15 cellular contexts compared by ENCODE assay signal in genomic region chr19:46080561-46080960, GRCh38. TPM values are rescaled to one million over a fixed set of nuclear protein-coding genes. Genes with fewer than 3 reads are reported as not detected.
DNase-seq lines count a peak whose midpoint lies in the region; ATAC-seq, FAIRE-seq and TF ChIP-seq lines count a peak whose summit lies in the region.
"Had no signal": no experiment of that assay in that cellular context is flagged by ENCODE, and none has a peak within 500 bp of the region (broad histone marks: within the 10 kb centered on the region; RNA-seq: fewer than 3 reads in every experiment).

No MANE protein-coding gene starts in this region.

- POLR2A ChIA-PET in AG04450 (lab: Yijun Ruan, JAX), result no interaction called here

- no peaks in the 10 kb centered on the region for H4K20me1 ChIP-seq in keratinocyte (ENCODE audit: control insufficient read depth, extremely low read depth, insufficient read depth, low read length)

- H3K9me3 ChIP-seq in AG04450 (ENCODE audit: control insufficient read depth, insufficient read depth, low read length) (peaks cover 18% of the 10 kb centered on the region), keratinocyte (ENCODE audit: control insufficient read depth, low read depth, low read length) (peaks cover 3% of the 10 kb centered on the region)

- dilution Hi-C loops in keratinocyte (cut with MboI; ENCODE audit: extremely low pct_ligation_motif_present, low sequenced_read_pairs), result no loop called here

- no peak for ATAC-seq in HG02588 (IDR thresholded peaks at IDR 0.05; ENCODE audit: unreplicated experiment)
- no peak for ATAC-seq in GM18873 (IDR thresholded peaks at IDR 0.05; ENCODE audit: low FRiP score, unreplicated experiment)
- ATAC-seq: esophagus mucosa had no signal

- no peaks in the 10 kb centered on the region for H3K79me2 ChIP-seq in keratinocyte (ENCODE audit: control insufficient read depth, insufficient read depth, low read length)

- H3K4me3 ChIP-seq in AG04450 (ENCODE audit: low read depth, low read length) (no peak overlapping the region), keratinocyte (ENCODE audit: control insufficient read depth in 2 of 3, extremely low read depth in 1 of 3, insufficient read depth in 2 of 3, low read depth in 1 of 3, low read length in 3 of 3) (peak overlapping the region in 1 of 3 experiments; percentile 43)
- H3K4me3 ChIP-seq: left ventricle myocardium inferior, upper lobe of left lung had no signal

- H3K4me1 ChIP-seq in keratinocyte (ENCODE audit: control insufficient read depth, extremely low read depth, insufficient read depth, low read length), result peaks cover 40% of the 10 kb centered on the region

- CTCF ChIA-PET in AG04450 (lab: Charles Lee), result interaction anchor here (1.5 to 7.7 kb wide), 4 partner anchors 10 to 184 kb away, joined by 5 to 196 read pairs (median 64); no protein-coding TSS in a partner anchor

- peak overlapping the region; percentile 85 for H3K4me2 ChIP-seq in keratinocyte (ENCODE audit: control insufficient read depth, extremely low read depth, insufficient read depth, low read depth, low read length)

- no peaks in the 10 kb centered on the region for H3K9me1 ChIP-seq in keratinocyte (ENCODE audit: control insufficient read depth, extremely low read depth, insufficient read depth, low read length)

- H3K27ac ChIP-seq in AG04450 (ENCODE audit: low read depth, low read length) (no peak overlapping the region), keratinocyte (ENCODE audit: control insufficient read depth, insufficient read depth, low read length) (no peak overlapping the region)
- H3K27ac ChIP-seq: C4-2B, left ventricle myocardium inferior, upper lobe of left lung had no signal

- no peak overlapping the region for H3K9ac ChIP-seq in keratinocyte (ENCODE audit: control insufficient read depth, extremely low read depth, insufficient read depth, low read length)

- no peaks in the 10 kb centered on the region for H3K36me3 ChIP-seq in keratinocyte (ENCODE audit: control insufficient read depth in 2 of 2, extremely low read depth in 1 of 2, insufficient read depth in 2 of 2, low read length in 2 of 2)
- H3K36me3 ChIP-seq: left ventricle myocardium inferior, upper lobe of left lung had no signal

- H3K27me3 ChIP-seq in AG04450 (ENCODE audit: control insufficient read depth, insufficient read depth, low read length) (peaks cover 42% of the 10 kb centered on the region), keratinocyte (ENCODE audit: control insufficient read depth, extremely low read depth, insufficient read depth, low read length) (peaks cover 18% of the 10 kb centered on the region)

- TF ChIP-seq CTCF in AG04450 (IDR thresholded peaks at IDR 0.05; ENCODE audit: low read depth, low read length), result no peak
- TF ChIP-seq CTCF in keratinocyte (optimal IDR thresholded peaks at IDR 0.05 in 1 of 3, IDR thresholded peaks at IDR 0.05 in 1 of 3, conservative IDR thresholded peaks at IDR 0.05 in 1 of 3; ENCODE audit: extremely low read depth in 1 of 3, insufficient read depth in 2 of 3, low read length in 3 of 3), result no peak

- no peak overlapping the region for H2AFZ ChIP-seq in keratinocyte (ENCODE audit: control insufficient read depth, low read length)

- DNase-seq in AG04450 (ENCODE audit: low read depth, low spot score), result peak; percentile 63
- peak; percentile 51 for DNase-seq in HT-29 (ENCODE audit: low spot score)
- peak; percentile 95 for DNase-seq in amniotic epithelial cell (ENCODE audit: low read depth)
- no peak for DNase-seq in keratinocyte (ENCODE audit: low read depth, low spot score)
- no peak for DNase-seq in iPS-NIHi7 (ENCODE audit: extremely low spot score)
- no peak for DNase-seq in activated gamma-delta T cell (lab: John Stamatoyannopoulos, UW)
- DNase-seq: left ventricle myocardium inferior, NCI-H2171, posterior cingulate gyrus, upper lobe of left lung had no signal

- FAIRE-seq in keratinocyte (lab: Jason Lieb, UNC), result no peak

RNA-seq across cellular contexts. Expression of gene IGFL4, which starts 39.8 kb away (rescaled TPM):
- polyA plus RNA-seq in AG04450 (2011; rRNA removed) (not detected in 2 replicates), keratinocyte (0.01 TPM in 1 of 3 replicates, not detected in the others)
- polyA minus RNA-seq in AG04450 (2011; rRNA and poly(A)+ RNA removed), result not detected in 2 replicates
- total RNA-seq in HT-29 (2014; rRNA removed; shearing (Covaris generic)), result 4.2 and 6.8 TPM in 2 replicates
- polyA plus RNA-seq in keratinocyte (2011; ENCODE audit: low read depth), result not detected
- 0.18 TPM in 1 of 2 replicates, not detected in the other for polyA plus RNA-seq in keratinocyte (2011; cell fraction: cytosol; rRNA removed)
- polyA plus RNA-seq in keratinocyte (2011; cell fraction: nucleus; rRNA removed), result 0.19 and 0.35 TPM in 2 replicates
- 0.07 and 0.18 TPM in 2 replicates for polyA plus RNA-seq in keratinocyte (2012; ENCODE audit: low replicate concordance)
- polyA minus RNA-seq in keratinocyte, result not detected in 3 replicates
- polyA minus RNA-seq in keratinocyte (2011; cell fraction: cytosol; rRNA and poly(A)+ RNA removed), result not detected
- polyA minus RNA-seq in keratinocyte (2011; cell fraction: nucleus; rRNA and poly(A)+ RNA removed), result not detected in 2 replicates
- total RNA-seq: activated CD8-positive, alpha-beta memory T cell treated with anti-CD3 and anti-CD28 coated beads for 36 hours; left ventricle myocardium inferior; upper lobe of left lung had no signal

RNA-seq across cellular contexts. Expression of gene IGFL3, which starts 43.9 kb away (rescaled TPM):
- polyA plus RNA-seq in AG04450 (2011; rRNA removed), result not detected in 2 replicates
- not detected in 2 replicates for polyA minus RNA-seq in AG04450 (2011; rRNA and poly(A)+ RNA removed)
- total RNA-seq in HT-29 (2014; rRNA removed; shearing (Covaris generic)), result not detected in 2 replicates
- 236 to 560 TPM (median 344 TPM) in 3 replicates for polyA plus RNA-seq in keratinocyte
- polyA plus RNA-seq in keratinocyte (2011; ENCODE audit: low read depth), result 68.4 TPM
- 359 and 390 TPM in 2 replicates for polyA plus RNA-seq in keratinocyte (2011; cell fraction: cytosol; rRNA removed)
- polyA plus RNA-seq in keratinocyte (2011; cell fraction: nucleus; rRNA removed), result 419 and 530 TPM in 2 replicates
- polyA plus RNA-seq in keratinocyte (2012; ENCODE audit: low replicate concordance), result 207 and 288 TPM in 2 replicates
- polyA minus RNA-seq in keratinocyte, result 145 to 324 TPM (median 146 TPM) in 3 replicates
- polyA minus RNA-seq in keratinocyte (2011; cell fraction: cytosol; rRNA and poly(A)+ RNA removed), result 164 TPM
- polyA minus RNA-seq in keratinocyte (2011; cell fraction: nucleus; rRNA and poly(A)+ RNA removed), result 170 and 212 TPM in 2 replicates
- total RNA-seq: activated CD8-positive, alpha-beta memory T cell treated with anti-CD3 and anti-CD28 coated beads for 36 hours; esophagus mucosa; left ventricle myocardium inferior; upper lobe of left lung had no signal

RNA-seq across cellular contexts. Expression of gene PGLYRP1, which starts 57.7 kb away (rescaled TPM):
- polyA plus RNA-seq in AG04450 (2011; rRNA removed) (not detected in 2 replicates), keratinocyte (not detected in 3 replicates)
- polyA minus RNA-seq in AG04450 (2011; rRNA and poly(A)+ RNA removed), result not detected in 2 replicates
- not detected in 2 replicates for total RNA-seq in HT-29 (2014; rRNA removed; shearing (Covaris generic))
- polyA plus RNA-seq in keratinocyte (2011; ENCODE audit: low read depth), result not detected
- not detected in 2 replicates for polyA plus RNA-seq in keratinocyte (2011; cell fraction: cytosol; rRNA removed)
- polyA plus RNA-seq in keratinocyte (2011; cell fraction: nucleus; rRNA removed), result not detected in 2 replicates
- not detected in 2 replicates for polyA plus RNA-seq in keratinocyte (2012; ENCODE audit: low replicate concordance)
- polyA minus RNA-seq in keratinocyte, result not detected in 3 replicates
- polyA minus RNA-seq in keratinocyte (2011; cell fraction: cytosol; rRNA and poly(A)+ RNA removed), result not detected
- polyA minus RNA-seq in keratinocyte (2011; cell fraction: nucleus; rRNA and poly(A)+ RNA removed), result not detected in 2 replicates
- total RNA-seq: activated CD8-positive, alpha-beta memory T cell treated with anti-CD3 and anti-CD28 coated beads for 36 hours; esophagus mucosa; left ventricle myocardium inferior had no signal

Comparison
In these comparisons a context has a peak if more than half of its experiments do, and no peak if none do; other contexts are left out.
1. DNase-seq: peak in AG04450 (single experiment), HT-29 (single experiment) and amniotic epithelial cell (single experiment); none in keratinocyte (single experiment), iPS-NIHi7 (single experiment) and activated gamma-delta T cell (single experiment).
2. RNA of gene IGFL3, which starts 43.9 kb away (polyA plus RNA-seq): 68.4 to 560 TPM in keratinocyte; not detected in AG04450; every median in the first group is over 10 times any median in the second.